Comparison of ENCODE assay signal across 14 cellular contexts in genomic region chr10:74677951-74678350, GRCh38.
DNase-seq lines count a peak whose midpoint lies in the region; ATAC-seq and TF ChIP-seq lines count a peak whose summit lies in the region.
"Had no signal": no experiment of that assay in that cellular context is flagged by ENCODE, and none has a peak within 500 bp of the region (broad histone marks: within the 10 kb centered on the region; RNA-seq: fewer than 3 reads in every experiment).

No MANE protein-coding gene starts in this region.

- peak; percentile 71 for ATAC-seq in GM18861 (IDR thresholded peaks at IDR 0.05; ENCODE audit: unreplicated experiment)
- peak; percentile 87 for ATAC-seq in GM21447 (IDR thresholded peaks at IDR 0.05; ENCODE audit: unreplicated experiment)
- peak; percentile 81 for ATAC-seq in HG03060 (IDR thresholded peaks at IDR 0.05; ENCODE audit: low read depth, unreplicated experiment)
- ATAC-seq in activated B cell treated with CpG ODN at 0.5 μM for 24 hours (ENCODE audit: low read depth) = peak; percentile 92
- ATAC-seq in left cardiac atrium = no peak

- no peak for DNase-seq in activated B cell treated with CpG ODN at 0.5 μM for 24 hours
- no peak for DNase-seq in NCI-H526 treated with DMSO at 0.1 percent for 48 hours (lab: John Stamatoyannopoulos, UW)
- no peak for DNase-seq in left cardiac atrium
- no peak for DNase-seq in NCI-H1694 (lab: John Stamatoyannopoulos, UW)
- DNase-seq: activated CD4-positive, alpha-beta T cell treated with anti-CD3 and anti-CD28 coated beads, Interleukin-2, amount 10 ng/mL, durations not matched to agents 7 days and 5 days; KBM-7; kidney glomerular epithelial cell; NCI-H226; SK-N-SH; stimulated activated CD4-positive, alpha-beta T cell treated with anti-CD3 and anti-CD28 coated beads, Interleukin-12 subunit alpha, Interleukin-12 subunit beta, amount 100 ng/mL, for 4 hours had no signal

- CTCF ChIA-PET in activated B cell treated with CpG ODN at 0.5 μM for 24 hours (lab: Charles Lee) = interaction anchor here (1.2 kb wide), 1 partner anchor 341 kb away, joined by 6 read pairs; no protein-coding TSS in a partner anchor

- peaks cover 4% of the 10 kb centered on the region for H3K9me3 Mint-ChIP-seq in activated B cell treated with CpG ODN at 0.5 μM for 24 hours
- H3K9me3 Mint-ChIP-seq: activated naive CD4-positive, alpha-beta T cell treated with anti-CD3 and anti-CD28 coated beads, Interleukin-2, amount 50 U/mL, for 24 hours had no signal

- no peak overlapping the region for H3K4me3 Mint-ChIP-seq in activated B cell treated with CpG ODN at 0.5 μM for 24 hours
- H3K4me3 Mint-ChIP-seq: activated CD4-positive, alpha-beta T cell treated with anti-CD3 and anti-CD28 coated beads, Interleukin-2, amount 10 ng/mL, durations not matched to agents 7 days and 5 days; activated naive CD4-positive, alpha-beta T cell treated with anti-CD3 and anti-CD28 coated beads, Interleukin-2, amount 50 U/mL, for 24 hours had no signal

- peaks cover 35% of the 10 kb centered on the region for H3K4me1 Mint-ChIP-seq in activated B cell treated with CpG ODN at 0.5 μM for 24 hours

- peaks cover 57% of the 10 kb centered on the region for H3K36me3 Mint-ChIP-seq in activated B cell treated with CpG ODN at 0.5 μM for 24 hours (ENCODE audit: low read depth)

- H3K27me3 Mint-ChIP-seq in activated B cell treated with CpG ODN at 0.5 μM for 24 hours = no peaks in the 10 kb centered on the region
- H3K27me3 Mint-ChIP-seq: activated CD4-positive, alpha-beta T cell treated with anti-CD3 and anti-CD28 coated beads, Interleukin-2, amount 10 ng/mL, durations not matched to agents 7 days and 5 days; activated naive CD4-positive, alpha-beta T cell treated with anti-CD3 and anti-CD28 coated beads, Interleukin-2, amount 50 U/mL, for 24 hours had no signal

- TF ChIP-seq CTCF in activated B cell treated with CpG ODN at 0.5 μM for 24 hours (IDR thresholded peaks at IDR 0.05) = no peak

- no peak overlapping the region for H3K27ac Mint-ChIP-seq in activated B cell treated with CpG ODN at 0.5 μM for 24 hours
- H3K27ac Mint-ChIP-seq: activated CD4-positive, alpha-beta T cell treated with anti-CD3 and anti-CD28 coated beads, Interleukin-2, amount 10 ng/mL, durations not matched to agents 7 days and 5 days; activated naive CD4-positive, alpha-beta T cell treated with anti-CD3 and anti-CD28 coated beads, Interleukin-2, amount 50 U/mL, for 24 hours had no signal

- POLR2A ChIA-PET in activated B cell treated with CpG ODN at 0.5 μM for 24 hours (lab: Charles Lee) = interaction anchor here (0.6 to 1.1 kb wide), 5 partner anchors 10 to 251 kb away, joined by 3 to 9 read pairs (median 4); no protein-coding TSS in a partner anchor

- intact Hi-C loops in activated B cell treated with CpG ODN at 0.5 μM for 24 hours (cut with micrococcal nuclease) (loop anchor here (2.0 kb wide), 1 partner anchor 341 kb away; no protein-coding TSS in a partner anchor), left cardiac atrium (cut with DNase I) (no loop called here)

Comparison
In these comparisons a context has a peak if more than half of its experiments do, and no peak if none do; other contexts are left out.
1. ATAC-seq: peak in GM18861 (single experiment), GM21447 (single experiment), HG03060 (single experiment) and activated B cell treated with CpG ODN at 0.5 μM for 24 hours (single experiment); none in left cardiac atrium (0 of 2).